In the genomic region with DNA sequence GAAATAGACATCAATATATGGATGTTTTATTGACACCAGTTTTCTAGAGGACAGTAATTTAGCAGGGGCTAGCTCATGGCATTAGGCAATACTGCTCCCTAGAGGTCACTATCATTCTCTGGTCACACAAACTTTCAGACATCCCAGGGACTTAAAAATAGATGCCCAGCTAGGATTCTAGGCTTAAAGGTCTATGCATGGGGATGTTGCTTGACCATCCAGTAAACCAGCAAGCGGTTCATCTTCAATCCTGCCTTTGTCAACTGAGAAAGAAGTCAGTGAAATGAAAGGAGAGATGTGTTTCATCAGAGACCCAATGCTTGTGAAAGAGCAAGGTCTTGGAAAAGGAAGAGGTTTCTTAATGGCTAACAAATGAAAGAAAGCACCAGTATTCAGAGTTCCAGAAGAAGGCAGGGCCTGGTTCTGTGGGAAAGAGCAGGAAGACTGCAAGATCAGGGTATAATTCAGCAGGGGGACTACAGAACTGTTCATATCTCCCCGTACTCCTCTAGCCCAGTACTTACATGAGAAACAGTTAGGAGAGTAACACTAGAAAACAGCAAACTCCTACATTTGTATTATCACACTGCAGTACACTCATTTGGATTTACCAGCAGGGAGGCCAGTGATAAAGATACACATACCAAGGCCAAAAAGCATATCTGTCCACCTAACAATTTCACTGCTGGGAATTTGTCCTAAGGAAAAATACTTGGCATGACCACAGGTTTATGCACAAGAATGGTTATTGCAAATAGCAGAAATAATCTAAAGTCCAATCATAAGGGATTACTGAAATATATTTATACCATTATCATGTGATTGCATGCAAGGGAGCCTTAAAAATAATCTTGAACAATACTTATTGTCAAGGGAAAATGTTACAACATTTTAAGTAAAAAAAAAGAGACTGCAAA, we compare ENCODE assay signal across 7 cellular contexts.
DNase-seq lines count a peak whose midpoint lies in the region; ATAC-seq and TF ChIP-seq lines count a peak whose summit lies in the region.

No MANE protein-coding gene starts in this region.

- H3K4me1 ChIP-seq in Panc1 (ENCODE audit: control insufficient read depth, insufficient read depth, low read length) = no peaks in the 10 kb centered on the region

- DNase-seq in Panc1 (ENCODE audit: low read depth, low spot score) (peak; percentile 20), fibroblast of the conjunctiva (ENCODE audit: low read depth) (peak; percentile 48), pulmonary artery endothelial cell (ENCODE audit: low read depth, low spot score) (peak; percentile 11), lower leg skin (ENCODE audit: low spot score in 2 of 2) (no peak)

- POLR2A ChIA-PET in Panc1 (lab: Charles Lee) = no interaction called here

- H3K27ac ChIP-seq in Panc1 (ENCODE audit: low read length) = no peak overlapping the region

- ATAC-seq in HG03442 (IDR thresholded peaks at IDR 0.05; ENCODE audit: unreplicated experiment) = peak; percentile 47
- peak; percentile 79 for ATAC-seq in Panc1
- ATAC-seq in GM21390 (IDR thresholded peaks at IDR 0.05; ENCODE audit: unreplicated experiment) = no peak

- TF ChIP-seq POLR2A in lower leg skin (IDR thresholded peaks at IDR 0.05) = no peak

- WGBS in lower leg skin, 2 donors = 78 to 90% methylated on average over 2 of the region's 2 CpGs

- CTCF ChIA-PET in Panc1 (lab: Charles Lee) = no interaction called here

- no peak overlapping the region for H3K4me3 ChIP-seq in GM12875 (ENCODE audit: low read depth, low read length)
- no peak overlapping the region for H3K4me3 ChIP-seq in Panc1 (ENCODE audit: low read depth in 2 of 2, low read length in 2 of 2)
- H3K4me3 ChIP-seq in lower leg skin (ENCODE audit: low read depth, poor library complexity, severe bottlenecking) = no peak overlapping the region

- H3K9me3 ChIP-seq in Panc1 (ENCODE audit: control insufficient read depth, insufficient read depth, low read depth, low read length) = 0 out of 2 replicates have a peak, but pooled peaks cover 4% of the 10 kb centered on the region

- in situ Hi-C loops in Panc1 (cut with HindIII; ENCODE audit: low pct_unique_long_range_greater_than_20kb, low sequenced_read_pairs) = no loop called here

- no peaks in the 10 kb centered on the region for H3K27me3 ChIP-seq in Panc1 (ENCODE audit: control insufficient read depth, insufficient read depth, low read length)

- TF ChIP-seq CTCF in GM12875 (IDR thresholded peaks at IDR 0.05; ENCODE audit: borderline replicate concordance, insufficient read depth, low read depth, low read length) (peak; percentile 29; the same call in 1 of the 2 replicates), Panc1 (IDR thresholded peaks at IDR 0.05) (peak; percentile 80), lower leg skin (IDR thresholded peaks at IDR 0.05) (no peak)

- H3K36me3 ChIP-seq in Panc1 (ENCODE audit: control insufficient read depth, insufficient read depth, low read length) = no peaks in the 10 kb centered on the region

- intact Hi-C loops in Panc1 (cut with micrococcal nuclease; ENCODE audit: unreplicated experiment) (loop anchor here (2.0 kb wide), 1 partner anchor 995 kb away; no protein-coding TSS in a partner anchor), lower leg skin (cut with DNase I; ENCODE audit: low total_unique reads) (loop anchor here (5.0 kb wide), 1 partner anchor 994 kb away; no protein-coding TSS in a partner anchor)

- BruUV-seq in Panc1 (replicated peaks; lab: Mats Ljungman, UMichigan) = no TSS peak

Comparison
In these comparisons a context has a peak if more than half of its experiments do, and no peak if none do; other contexts are left out.
1. CTCF ChIP-seq: peak in GM12875 (single experiment) and Panc1 (single experiment); none in lower leg skin (0 of 3).
2. DNase-seq: peak in Panc1 (single experiment), fibroblast of the conjunctiva (single experiment) and pulmonary artery endothelial cell (single experiment); none in lower leg skin (0 of 2).